ENCODE assay signal across 7 cellular contexts in the genomic region with DNA sequence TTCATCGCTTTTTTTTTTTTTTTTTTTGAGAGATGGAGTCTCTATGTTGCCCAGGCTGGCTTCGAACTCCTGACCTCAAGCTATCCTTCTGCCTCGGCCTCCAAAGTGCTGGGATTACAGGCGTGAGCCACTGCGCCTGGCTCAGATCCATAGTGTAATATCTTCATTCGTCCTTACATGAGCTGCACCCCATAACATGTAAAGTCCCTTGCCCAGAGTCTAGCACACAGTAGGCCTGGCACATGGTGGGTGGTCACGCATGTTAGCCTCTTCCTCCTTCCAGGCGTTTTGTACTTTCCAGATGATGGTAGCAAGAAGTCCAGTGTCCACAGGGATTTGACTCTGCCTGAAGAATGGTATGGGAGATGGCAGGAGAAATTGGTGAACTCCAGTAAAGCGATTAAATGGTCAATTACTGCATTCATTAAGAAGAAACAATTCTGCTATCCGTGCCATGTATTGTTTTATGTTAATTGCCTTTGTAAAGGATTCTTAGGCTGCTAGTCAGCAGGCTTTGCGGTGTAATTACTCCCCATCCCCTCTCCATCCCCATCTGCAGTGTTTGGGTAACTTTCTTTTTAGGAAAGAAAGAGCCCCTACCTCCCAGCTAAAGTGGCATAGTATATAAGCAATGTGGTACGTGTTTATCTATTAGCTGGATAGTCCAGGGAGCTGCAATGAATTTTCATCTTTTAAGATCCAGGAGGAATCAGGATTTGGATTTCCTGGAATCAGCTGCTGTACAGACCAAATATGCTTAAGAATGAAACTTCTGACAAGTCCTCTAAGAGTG. TPM values are rescaled to one million over a fixed set of nuclear protein-coding genes. Genes with fewer than 3 reads are reported as not detected.
DNase-seq lines count a peak whose midpoint lies in the region; ATAC-seq and TF ChIP-seq lines count a peak whose summit lies in the region.

No MANE protein-coding gene starts in this region.

- intact Hi-C loops in HCT116 (cut with micrococcal nuclease) = no loop called here

- peak overlapping the region; percentile 81 to 89 for H3K4me3 ChIP-seq in HCT116 (replicated peaks in 1 of 2; ENCODE audit: low read depth in 1 of 2, low read length in 2 of 2)

- H3K79me2 ChIP-seq in HCT116 (ENCODE audit: insufficient read depth, low read length) = peaks cover 10% of the 10 kb centered on the region; the same call in 1 of the 2 replicates

- peaks cover 5 to 20% of the 10 kb centered on the region in 2 experiments; a peak in 3 of 4 replicates for H3K4me1 ChIP-seq in HCT116 (ENCODE audit: control insufficient read depth in 1 of 2, insufficient read depth in 2 of 2, low read length in 2 of 2)

- H3K27ac ChIP-seq in HCT116 (ENCODE audit: low read depth, low read length) = no peak overlapping the region

- POLR2A ChIA-PET in HCT116 (lab: Charles Lee) = no interaction called here

- no peak for TF ChIP-seq CTCF in HCT116 (IDR thresholded peaks at IDR 0.05 in 2 of 3, conservative IDR thresholded peaks at IDR 0.05 in 1 of 3; ENCODE audit: borderline replicate concordance in 1 of 3, insufficient read depth in 1 of 3, low read depth in 2 of 3, low read length in 2 of 3)

- BruUV-seq in HCT116 (replicated peaks; lab: Mats Ljungman, UMichigan) = TSS peak; percentile 45

- peaks cover 20% of the 10 kb centered on the region for H3K4me1 Mint-ChIP-seq in activated T-helper 17 cell treated with anti-CD3 and anti-CD28 coated beads, Interleukin-2, amount 50 U/mL, for 72 hours
- H3K4me1 Mint-ChIP-seq in immature natural killer cell = peaks cover 27 to 39% of the 10 kb centered on the region in 2 donors
- peaks cover 30% of the 10 kb centered on the region for H3K4me1 Mint-ChIP-seq in stimulated activated memory B cell treated with anti-CD40 and anti-IgM and Interleukin-4, amounts not matched to agents 10 μg/mL and 1 μg/mL and 100 μg/mL, for 72 hours

- ATAC-seq in HCT116 = no peak
- ATAC-seq in activated T-helper 17 cell treated with anti-CD3 and anti-CD28 coated beads, Interleukin-2, amount 50 U/mL, for 72 hours (replicated peaks) = no peak
- no peak for ATAC-seq in stimulated activated memory B cell treated with anti-CD40 and anti-IgM and Interleukin-4, amounts not matched to agents 10 μg/mL and 1 μg/mL and 100 μg/mL, for 72 hours
- ATAC-seq in HG03139 (IDR thresholded peaks at IDR 0.05; ENCODE audit: unreplicated experiment) = no peak
- no peak for ATAC-seq in HG03108 (IDR thresholded peaks at IDR 0.05; ENCODE audit: unreplicated experiment)
- no peak for ATAC-seq in GM19324 (IDR thresholded peaks at IDR 0.05; ENCODE audit: low FRiP score, unreplicated experiment)

- no peak for TF ChIP-seq RAD21 in HCT116 (IDR thresholded peaks at IDR 0.05; ENCODE audit: low read depth)

- peak overlapping the region; percentile 22 for H2AFZ ChIP-seq in HCT116 (ENCODE audit: low read depth, low read length, poor library complexity, severe bottlenecking)

- peak overlapping the region; percentile 84 for H3K9ac ChIP-seq in HCT116 (ENCODE audit: low read length)

- H3K36me3 ChIP-seq in HCT116 (ENCODE audit: control insufficient read depth in 1 of 2, insufficient read depth in 2 of 2, low read length in 2 of 2) = no peaks in the 10 kb centered on the region

- H3K27ac Mint-ChIP-seq in activated T-helper 17 cell treated with anti-CD3 and anti-CD28 coated beads, Interleukin-2, amount 50 U/mL, for 72 hours = peak overlapping the region; percentile 70
- peak overlapping the region in 5 of 6 donors; percentile 60 to 88 (median 87) for H3K27ac Mint-ChIP-seq in immature natural killer cell
- peak overlapping the region; percentile 88 for H3K27ac Mint-ChIP-seq in stimulated activated memory B cell treated with anti-CD40 and anti-IgM and Interleukin-4, amounts not matched to agents 10 μg/mL and 1 μg/mL and 100 μg/mL, for 72 hours

- CTCF ChIA-PET in HCT116 (lab: Charles Lee) = no interaction called here

- H3K36me3 Mint-ChIP-seq in activated T-helper 17 cell treated with anti-CD3 and anti-CD28 coated beads, Interleukin-2, amount 50 U/mL, for 72 hours (ENCODE audit: low read depth) = no peaks in the 10 kb centered on the region
- peaks cover 0 to 4% (median 0%) of the 10 kb centered on the region in 3 donors for H3K36me3 Mint-ChIP-seq in immature natural killer cell
- no peaks in the 10 kb centered on the region for H3K36me3 Mint-ChIP-seq in stimulated activated memory B cell treated with anti-CD40 and anti-IgM and Interleukin-4, amounts not matched to agents 10 μg/mL and 1 μg/mL and 100 μg/mL, for 72 hours

- TF ChIP-seq POLR2A in HCT116 (IDR thresholded peaks at IDR 0.05; ENCODE audit: borderline replicate concordance, extremely low read depth, insufficient read depth, insufficient read length) = no peak

- RAD21 ChIA-PET in HCT116 (lab: Charles Lee; ENCODE audit: low non-redundant PET in 1 of 2, low total read pairs in 2 of 2, uncharacterized antibody in 2 of 2, unreplicated experiment in 2 of 2) = interaction anchor here in 1 of 2 experiments (0.7 kb wide), 1 partner anchor 173 kb away, joined by 5 read pairs; no protein-coding TSS in a partner anchor

- DNase-seq in HCT116 (ENCODE audit: low read depth, low spot score) (no peak), immature natural killer cell (no peak)

- no peaks in the 10 kb centered on the region for H3K27me3 ChIP-seq in HCT116 (ENCODE audit: insufficient read depth, low read length)

- H3K4me3 Mint-ChIP-seq in activated T-helper 17 cell treated with anti-CD3 and anti-CD28 coated beads, Interleukin-2, amount 50 U/mL, for 72 hours = peak overlapping the region; percentile 81
- peak overlapping the region; percentile 84 to 98 (median 88) for H3K4me3 Mint-ChIP-seq in immature natural killer cell
- H3K4me3 Mint-ChIP-seq in stimulated activated memory B cell treated with anti-CD40 and anti-IgM and Interleukin-4, amounts not matched to agents 10 μg/mL and 1 μg/mL and 100 μg/mL, for 72 hours = peak overlapping the region; percentile 89

- no peaks in the 10 kb centered on the region for H3K9me2 ChIP-seq in HCT116 (ENCODE audit: insufficient read depth)

- H3K9me3 ChIP-seq in HCT116 (ENCODE audit: control insufficient read depth in 1 of 2, insufficient read depth in 1 of 2, low read depth in 1 of 2, low read length in 2 of 2) = no peaks in the 10 kb centered on the region

- H3K27me3 Mint-ChIP-seq in activated T-helper 17 cell treated with anti-CD3 and anti-CD28 coated beads, Interleukin-2, amount 50 U/mL, for 72 hours = peaks cover 37% of the 10 kb centered on the region
- peaks cover 5 to 13% (median 11%) of the 10 kb centered on the region in 3 donors for H3K27me3 Mint-ChIP-seq in immature natural killer cell (ENCODE audit: low read depth in 3 of 3)
- peaks cover 11% of the 10 kb centered on the region for H3K27me3 Mint-ChIP-seq in stimulated activated memory B cell treated with anti-CD40 and anti-IgM and Interleukin-4, amounts not matched to agents 10 μg/mL and 1 μg/mL and 100 μg/mL, for 72 hours

- no peaks in the 10 kb centered on the region for H4K20me1 ChIP-seq in HCT116 (ENCODE audit: insufficient read depth)

- H3K9me3 Mint-ChIP-seq in activated T-helper 17 cell treated with anti-CD3 and anti-CD28 coated beads, Interleukin-2, amount 50 U/mL, for 72 hours = no peaks in the 10 kb centered on the region
- no peaks in the 10 kb centered on the region for H3K9me3 Mint-ChIP-seq in immature natural killer cell
- no peaks in the 10 kb centered on the region for H3K9me3 Mint-ChIP-seq in stimulated activated memory B cell treated with anti-CD40 and anti-IgM and Interleukin-4, amounts not matched to agents 10 μg/mL and 1 μg/mL and 100 μg/mL, for 72 hours

- H3K4me2 ChIP-seq in HCT116 (ENCODE audit: low read length) = peak overlapping the region; percentile 99

TF ChIP-seq in HCT116, 20 proteins besides CTCF, POLR2A, EP300 and RAD21:
- no peak for TF ChIP-seq YY1 (IDR thresholded peaks at IDR 0.05; ENCODE audit: extremely low read depth, insufficient replicate concordance, low read depth, low read length)

RNA-seq across cellular contexts. Expression of a gene that starts 1.2 kb away (rescaled TPM):
- total RNA-seq in HCT116 (2021; ENCODE audit: unreplicated experiment) = 11.4 TPM
- polyA plus RNA-seq in HCT116 (2012) = 11.5 and 11.7 TPM in 2 replicates
- total RNA-seq in activated T-helper 17 cell treated with anti-CD3 and anti-CD28 coated beads, Interleukin-2, amount 50 U/mL, for 72 hours = under 1 TPM; 0.84 to 0.93 TPM
- 1 to 10 TPM; 2.4 to 3.9 (median 3.2) TPM for polyA plus RNA-seq in immature natural killer cell
